Comparison of ENCODE assay signal across 8 cellular contexts in the genomic region with DNA sequence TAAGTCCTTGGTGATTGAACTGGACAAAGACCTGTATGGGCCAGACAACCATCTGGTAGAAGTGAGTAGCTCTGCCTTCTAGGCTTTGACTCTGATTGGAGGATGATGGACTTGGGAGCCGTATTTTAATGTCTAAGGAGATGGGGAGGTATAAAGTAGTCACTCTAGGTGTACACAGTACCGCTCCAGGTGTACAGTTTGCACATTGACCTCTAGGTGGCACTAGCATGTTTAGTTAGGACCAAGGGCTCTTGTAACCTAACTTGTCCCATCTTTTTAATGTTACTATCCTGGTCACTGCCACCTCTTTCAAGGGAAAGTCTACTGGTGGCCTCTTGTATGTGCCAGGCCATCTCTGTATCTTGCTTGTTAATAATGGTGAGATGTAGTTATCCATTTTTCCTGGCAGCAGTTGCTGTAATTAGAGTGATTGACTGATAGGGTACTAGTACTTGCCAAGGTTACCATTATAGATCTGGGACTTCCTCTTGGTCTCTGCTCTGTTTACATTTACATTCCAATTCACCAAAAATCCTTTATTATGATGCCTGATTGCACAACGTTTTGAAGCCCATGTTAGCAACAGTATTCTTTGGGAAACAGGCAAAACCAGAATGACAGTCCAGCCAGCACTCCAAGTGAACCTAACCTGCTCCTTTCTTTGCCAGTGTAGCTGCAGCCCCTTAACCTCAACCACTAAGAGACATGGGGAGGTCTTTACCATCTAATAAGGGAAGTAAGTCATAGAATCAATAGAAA. TPM values are rescaled to one million over a fixed set of nuclear protein-coding genes. Genes with fewer than 3 reads are reported as not detected.
DNase-seq lines count a peak whose midpoint lies in the region; ATAC-seq and TF ChIP-seq lines count a peak whose summit lies in the region.

No MANE protein-coding gene starts in this region.

- no peaks in the 10 kb centered on the region for H3K27me3 ChIP-seq in prostate gland (replicated peaks; ENCODE audit: insufficient read depth)

- TF ChIP-seq POLR2A in prostate gland (IDR thresholded peaks at IDR 0.05) = no peak

- H3K9me3 ChIP-seq in prostate gland = no peaks in the 10 kb centered on the region

- WGBS in prostate gland = 21% methylated on average over 3 of the region's 3 CpGs

- peak; percentile 58 for DNase-seq in Caki2 (ENCODE audit: low read depth)
- peak; percentile 44 for DNase-seq in NCI-H82 treated with DMSO at 0.1 percent for 48 hours (lab: John Stamatoyannopoulos, UW; ENCODE audit: unreplicated experiment)
- peak; percentile 64 to 65 for DNase-seq in activated T-cell treated with anti-CD3 and anti-CD28 coated beads, Interleukin-2, amount 50 U/mL, for 48 hours
- peak; percentile 63 for DNase-seq in fibroblast of pulmonary artery (ENCODE audit: low read depth)
- DNase-seq in prostate gland (ENCODE audit: low spot score) = peak; percentile 61

- TF ChIP-seq CTCF in fibroblast of pulmonary artery (IDR thresholded peaks at IDR 0.05; ENCODE audit: low read length, missing control alignments) (peak; percentile 90), prostate gland (IDR thresholded peaks at IDR 0.05) (peak in 3 of 4 experiments; percentile 53 to 78 (median 69))

- ATAC-seq in HG02885 (IDR thresholded peaks at IDR 0.05; ENCODE audit: poor library complexity, unreplicated experiment) (peak; percentile 38), GM19035 (IDR thresholded peaks at IDR 0.05; ENCODE audit: unreplicated experiment) (no peak), HG03469 (IDR thresholded peaks at IDR 0.05; ENCODE audit: unreplicated experiment) (no peak)

- in situ Hi-C loops in Caki2 (cut with HindIII; ENCODE audit: low pct_unique_long_range_greater_than_20kb, low sequenced_read_pairs) = no loop called here

- peaks cover 0 to 5% of the 10 kb centered on the region in 2 donors for H3K36me3 ChIP-seq in prostate gland

- H3K4me3 ChIP-seq in fibroblast of pulmonary artery (replicated peaks; ENCODE audit: low read depth, low read length) (no peak overlapping the region), prostate gland (no peak overlapping the region)

- no peaks in the 10 kb centered on the region for H3K4me1 ChIP-seq in prostate gland (replicated peaks)

- intact Hi-C loops in prostate gland (cut with DNase I) = loop anchor here (5.0 kb wide), 1 partner anchor 79 kb away; a partner anchor contains a TSS

- no peak overlapping the region for H3K27ac ChIP-seq in prostate gland

RNA-seq across cellular contexts. Expression of a gene that starts 3.6 kb away (rescaled TPM):
- total RNA-seq in Caki2 (2014; rRNA removed; shearing (Covaris generic); ENCODE audit: low replicate concordance) = 61.0 and 61.9 TPM in 2 replicates
- total RNA-seq in prostate gland = 10 to 100 TPM; 72.9 to 90.1 TPM

RNA-seq across cellular contexts. Expression of a gene that starts 15.1 kb away (rescaled TPM):
- total RNA-seq in Caki2 (2014; rRNA removed; shearing (Covaris generic); ENCODE audit: low replicate concordance) = not detected in 2 replicates
- total RNA-seq in prostate gland = 1 to 10 TPM in 1 of 2 donors, under 1 TPM in 1; 0.27 to 3.4 TPM

RNA-seq across cellular contexts. Expression of a gene that starts 23.3 kb away (rescaled TPM):
- total RNA-seq in Caki2 (2014; rRNA removed; shearing (Covaris generic); ENCODE audit: low replicate concordance) = 74.0 and 127 TPM in 2 replicates
- 10 to 100 TPM; 59.9 to 84.6 TPM for total RNA-seq in prostate gland

RNA-seq across cellular contexts. Expression of a gene that starts 31.4 kb away (rescaled TPM):
- total RNA-seq in Caki2 (2014; rRNA removed; shearing (Covaris generic); ENCODE audit: low replicate concordance) = 0.74 and 5.8 TPM in 2 replicates
- total RNA-seq in prostate gland = 1 to 10 TPM; 2.7 to 3.2 TPM
